Comparison of ENCODE assay signal across 10 cellular contexts in the genomic region with DNA sequence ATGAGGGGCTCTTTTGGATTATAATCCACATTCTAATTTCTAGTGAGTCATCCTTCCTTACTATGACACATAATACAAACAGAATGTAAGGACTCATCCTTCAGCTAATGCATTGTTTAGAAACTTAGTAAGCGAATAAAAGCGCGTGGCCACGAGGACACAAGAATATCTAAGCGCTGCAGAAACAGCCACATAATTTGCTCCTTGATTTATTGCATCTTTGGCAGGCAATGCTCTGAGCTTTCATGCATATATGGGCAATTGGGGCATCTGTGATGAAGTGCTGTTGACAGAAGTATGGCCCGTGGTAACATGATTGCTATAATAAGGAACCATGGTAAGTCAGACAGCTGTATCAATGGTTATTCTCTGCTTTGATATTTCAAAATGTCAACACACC.
DNase-seq lines count a peak whose midpoint lies in the region; ATAC-seq, FAIRE-seq and TF ChIP-seq lines count a peak whose summit lies in the region.
"Had no signal": no experiment of that assay in that cellular context is flagged by ENCODE, and none has a peak within 500 bp of the region (broad histone marks: within the 10 kb centered on the region; RNA-seq: fewer than 3 reads in every experiment).

No MANE protein-coding gene starts in this region.

- no peaks in the 10 kb centered on the region for H3K27me3 Mint-ChIP-seq in natural killer cell treated with Interleukin-12 subunit alpha and Interleukin-12 subunit beta and Interleukin-15 and Interleukin-18, amount 100 ng/mL, for 72 hours

- peaks cover 6% of the 10 kb centered on the region for H3K36me3 Mint-ChIP-seq in natural killer cell treated with Interleukin-12 subunit alpha and Interleukin-12 subunit beta and Interleukin-15 and Interleukin-18, amount 100 ng/mL, for 72 hours

- no peak overlapping the region for H3K4me3 ChIP-seq in bronchial epithelial cell (ENCODE audit: low read depth, low read length)
- H3K4me3 ChIP-seq: suprapubic skin had no signal

- DNase-seq in GM04504 (ENCODE audit: low read depth) (peak; percentile 95), NCI-H187 treated with DMSO at 0.1 percent for 48 hours (lab: John Stamatoyannopoulos, UW) (peak; percentile 8), bronchial epithelial cell (ENCODE audit: low read depth) (peak; percentile 38), renal cortical epithelial cell (ENCODE audit: low read depth) (peak; percentile 8)
- DNase-seq in natural killer cell treated with Interleukin-12 subunit alpha and Interleukin-12 subunit beta and Interleukin-15 and Interleukin-18, amount 100 ng/mL, for 72 hours (ENCODE audit: low spot score), result no peak
- DNase-seq: stimulated activated CD4-positive, alpha-beta T cell treated with anti-CD3 and anti-CD28 coated beads, Interleukin-4, amount 100 ng/mL, for 1 hour had no signal

- H3K27ac Mint-ChIP-seq in natural killer cell treated with Interleukin-12 subunit alpha and Interleukin-12 subunit beta and Interleukin-15 and Interleukin-18, amount 100 ng/mL, for 72 hours, result no peak overlapping the region
- H3K27ac Mint-ChIP-seq: nephron had no signal

- H3K36me3 ChIP-seq in bronchial epithelial cell (ENCODE audit: control insufficient read depth, insufficient read depth, low read length), result no peaks in the 10 kb centered on the region
- H3K36me3 ChIP-seq: suprapubic skin had no signal

- no peak for TF ChIP-seq CTCF in bronchial epithelial cell (IDR thresholded peaks at IDR 0.05; ENCODE audit: insufficient read depth, low read length, severe bottlenecking)

- FAIRE-seq in bronchial epithelial cell (lab: Jason Lieb, UNC), result no peak

- no peak overlapping the region for H3K4me3 Mint-ChIP-seq in natural killer cell treated with Interleukin-12 subunit alpha and Interleukin-12 subunit beta and Interleukin-15 and Interleukin-18, amount 100 ng/mL, for 72 hours
- H3K4me3 Mint-ChIP-seq: nephron had no signal

- H3K4me1 Mint-ChIP-seq in natural killer cell treated with Interleukin-12 subunit alpha and Interleukin-12 subunit beta and Interleukin-15 and Interleukin-18, amount 100 ng/mL, for 72 hours (ENCODE audit: low read depth in 2 of 2), result no peaks in the 10 kb centered on the region

- no peaks in the 10 kb centered on the region for H3K27me3 ChIP-seq in bronchial epithelial cell (ENCODE audit: control insufficient read depth, insufficient read depth, low read length)
- H3K27me3 ChIP-seq: suprapubic skin had no signal

- ATAC-seq in activated CD4-positive, CD25-positive, alpha-beta regulatory T cell treated with anti-CD3 and anti-CD28 coated beads, Interleukin-2, amount 50 U/mL, for 24 hours, result no peak
- ATAC-seq in GM19035 (IDR thresholded peaks at IDR 0.05; ENCODE audit: unreplicated experiment), result no peak
- no peak for ATAC-seq in natural killer cell treated with Interleukin-12 subunit alpha and Interleukin-12 subunit beta and Interleukin-15 and Interleukin-18, amount 100 ng/mL, for 72 hours

- peaks cover 10% of the 10 kb centered on the region for H3K9me3 Mint-ChIP-seq in natural killer cell treated with Interleukin-12 subunit alpha and Interleukin-12 subunit beta and Interleukin-15 and Interleukin-18, amount 100 ng/mL, for 72 hours
- H3K9me3 Mint-ChIP-seq: nephron had no signal
